1 cellular context compared by ENCODE assay signal in the genomic region with DNA sequence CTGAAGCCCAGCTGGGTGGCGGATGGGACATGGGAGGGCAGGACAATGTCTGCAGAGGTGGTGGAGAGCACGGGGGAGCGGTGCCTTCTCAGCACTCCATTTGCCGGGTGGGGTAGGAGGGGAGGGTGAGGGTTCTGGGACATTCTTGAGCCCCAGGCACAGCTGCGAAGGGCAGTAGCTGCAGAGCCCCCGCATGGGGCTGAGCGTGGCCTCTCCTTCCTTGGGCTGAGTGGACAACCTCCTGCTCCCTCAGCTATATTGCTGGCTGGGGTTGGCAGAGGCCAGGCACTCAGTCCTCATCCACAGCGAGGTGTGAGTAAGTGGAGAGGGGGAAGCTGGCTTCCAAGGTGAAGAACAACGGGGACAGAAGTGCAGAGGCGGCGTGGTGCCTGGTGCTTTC.
TF ChIP-seq lines count a peak whose summit lies in the region.

No MANE protein-coding gene starts in this region.

TF ChIP-seq in IMR-90, 13 proteins besides CTCF, POLR2A, EP300 and RAD21:
- TF ChIP-seq, protein P1, sequence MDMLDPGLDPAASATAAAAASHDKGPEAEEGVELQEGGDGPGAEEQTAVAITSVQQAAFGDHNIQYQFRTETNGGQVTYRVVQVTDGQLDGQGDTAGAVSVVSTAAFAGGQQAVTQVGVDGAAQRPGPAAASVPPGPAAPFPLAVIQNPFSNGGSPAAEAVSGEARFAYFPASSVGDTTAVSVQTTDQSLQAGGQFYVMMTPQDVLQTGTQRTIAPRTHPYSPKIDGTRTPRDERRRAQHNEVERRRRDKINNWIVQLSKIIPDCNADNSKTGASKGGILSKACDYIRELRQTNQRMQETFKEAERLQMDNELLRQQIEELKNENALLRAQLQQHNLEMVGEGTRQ (IDR thresholded peaks at IDR 0.05; ENCODE audit: low read depth, low read length), result no peak
- no peak for TF ChIP-seq CEBPB (IDR thresholded peaks at IDR 0.05; ENCODE audit: low read depth, low read length)
- no peak for TF ChIP-seq BHLHE40 (IDR thresholded peaks at IDR 0.05; ENCODE audit: low read depth, low read length)
- TF ChIP-seq RFX5 (IDR thresholded peaks at IDR 0.05; ENCODE audit: low read depth, low read length), result no peak
- TF ChIP-seq, protein P2, sequence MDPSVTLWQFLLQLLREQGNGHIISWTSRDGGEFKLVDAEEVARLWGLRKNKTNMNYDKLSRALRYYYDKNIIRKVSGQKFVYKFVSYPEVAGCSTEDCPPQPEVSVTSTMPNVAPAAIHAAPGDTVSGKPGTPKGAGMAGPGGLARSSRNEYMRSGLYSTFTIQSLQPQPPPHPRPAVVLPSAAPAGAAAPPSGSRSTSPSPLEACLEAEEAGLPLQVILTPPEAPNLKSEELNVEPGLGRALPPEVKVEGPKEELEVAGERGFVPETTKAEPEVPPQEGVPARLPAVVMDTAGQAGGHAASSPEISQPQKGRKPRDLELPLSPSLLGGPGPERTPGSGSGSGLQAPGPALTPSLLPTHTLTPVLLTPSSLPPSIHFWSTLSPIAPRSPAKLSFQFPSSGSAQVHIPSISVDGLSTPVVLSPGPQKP (IDR thresholded peaks at IDR 0.05; ENCODE audit: borderline replicate concordance, low read depth, low read length), result no peak
- TF ChIP-seq MAFK (IDR thresholded peaks at IDR 0.05; ENCODE audit: low read depth, low read length), result no peak
- TF ChIP-seq CHD1 (IDR thresholded peaks at IDR 0.05; ENCODE audit: low read depth, low read length), result no peak
- no peak for TF ChIP-seq MAZ (IDR thresholded peaks at IDR 0.05; ENCODE audit: borderline replicate concordance, low read depth, low read length)
- no peak for TF ChIP-seq FOS (IDR thresholded peaks at IDR 0.05; ENCODE audit: low read depth, low read length)
- no peak for TF ChIP-seq NFE2L2 (IDR thresholded peaks at IDR 0.05; ENCODE audit: low read depth, low read length)
- no peak for TF ChIP-seq RCOR1 (IDR thresholded peaks at IDR 0.05; ENCODE audit: insufficient replicate concordance, low read length)
- TF ChIP-seq SMC3 (IDR thresholded peaks at IDR 0.05; ENCODE audit: low read depth, low read length), result no peak
- no peak for TF ChIP-seq MXI1 (IDR thresholded peaks at IDR 0.05; ENCODE audit: borderline replicate concordance, low read depth, low read length)
